13 cellular contexts compared by ENCODE assay signal in the genomic region with DNA sequence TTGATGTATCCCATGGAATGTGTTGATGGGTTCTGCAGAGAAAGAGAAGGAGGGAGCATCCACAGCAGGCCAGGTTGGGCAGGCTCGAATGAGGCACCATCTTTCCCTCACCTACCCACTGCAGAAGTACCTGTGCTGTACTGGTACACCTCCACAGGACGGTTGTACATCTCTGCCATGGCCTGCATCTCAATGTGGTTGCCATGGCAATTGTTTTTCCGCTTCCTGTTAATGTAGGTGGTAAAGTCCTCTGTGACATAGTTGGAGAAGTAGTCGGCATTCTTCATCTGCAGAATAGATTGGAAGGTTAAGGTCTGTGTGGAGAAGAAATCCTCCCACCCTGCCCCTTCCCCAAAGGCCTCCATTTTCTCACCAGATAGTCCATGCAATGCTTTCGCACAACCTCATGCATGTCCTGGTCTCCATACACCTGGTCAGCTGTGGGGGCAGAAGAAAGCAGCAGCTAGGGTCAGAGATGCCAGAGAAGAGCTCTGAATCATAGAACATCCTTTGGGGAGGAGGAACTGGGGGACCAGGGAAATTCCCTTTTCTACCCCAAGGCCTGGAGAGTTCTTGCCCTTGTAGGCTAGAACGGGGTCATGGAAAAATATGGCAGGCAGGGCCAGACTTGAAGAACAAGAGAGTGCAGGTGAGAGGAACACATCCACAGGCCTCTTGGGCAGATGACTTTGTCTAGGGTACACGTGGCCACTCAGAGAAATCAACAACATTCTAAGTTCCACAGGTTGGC. TPM values are rescaled to one million over a fixed set of nuclear protein-coding genes. Genes with fewer than 3 reads are reported as not detected.
DNase-seq lines count a peak whose midpoint lies in the region; ATAC-seq, FAIRE-seq and TF ChIP-seq lines count a peak whose summit lies in the region.
"Had no signal": no experiment of that assay in that cellular context is flagged by ENCODE, and none has a peak within 500 bp of the region (broad histone marks: within the 10 kb centered on the region; RNA-seq: fewer than 3 reads in every experiment).

No MANE protein-coding gene starts in this region.

- H3K9me3 Mint-ChIP-seq in activated CD4-positive, alpha-beta memory T cell treated with anti-CD3 and anti-CD28 coated beads, Interleukin-2, amount 10 ng/mL, durations not matched to agents 7 days and 5 days: no peaks in the 10 kb centered on the region
- H3K9me3 Mint-ChIP-seq in memory B cell: no peaks in the 10 kb centered on the region

- POLR2A ChIA-PET in activated CD4-positive, alpha-beta memory T cell treated with anti-CD3 and anti-CD28 coated beads, Interleukin-2, amount 10 ng/mL, durations not matched to agents 7 days and 5 days (lab: Charles Lee): interaction anchor here (0.9 to 2.7 kb wide), 3 partner anchors 9 to 15 kb away, joined by 3 to 9 read pairs (median 4); no protein-coding TSS in a partner anchor

- ATAC-seq in memory B cell (ENCODE audit: low read depth) (no peak), HG03354 (IDR thresholded peaks at IDR 0.05; ENCODE audit: poor library complexity, severe bottlenecking, unreplicated experiment) (no peak), HG02571 (IDR thresholded peaks at IDR 0.05; ENCODE audit: unreplicated experiment) (no peak)
- ATAC-seq: heart right ventricle had no signal

- H3K4me1 Mint-ChIP-seq in activated CD4-positive, alpha-beta memory T cell treated with anti-CD3 and anti-CD28 coated beads, Interleukin-2, amount 10 ng/mL, durations not matched to agents 7 days and 5 days: peaks cover 70% of the 10 kb centered on the region
- H3K4me1 Mint-ChIP-seq in memory B cell: peaks cover 41% of the 10 kb centered on the region
- H3K4me1 Mint-ChIP-seq: mesothelial cell of epicardium had no signal

- FAIRE-seq in GM12892 (lab: Jason Lieb, UNC): peak; percentile 42

- no peaks in the 10 kb centered on the region for H3K27me3 Mint-ChIP-seq in activated CD4-positive, alpha-beta memory T cell treated with anti-CD3 and anti-CD28 coated beads, Interleukin-2, amount 10 ng/mL, durations not matched to agents 7 days and 5 days
- no peaks in the 10 kb centered on the region for H3K27me3 Mint-ChIP-seq in memory B cell

- peak overlapping the region; percentile 74 for H3K27ac Mint-ChIP-seq in activated CD4-positive, alpha-beta memory T cell treated with anti-CD3 and anti-CD28 coated beads, Interleukin-2, amount 10 ng/mL, durations not matched to agents 7 days and 5 days
- peak overlapping the region; percentile 99 for H3K27ac Mint-ChIP-seq in memory B cell
- H3K27ac Mint-ChIP-seq: mesothelial cell of epicardium had no signal

- DNase-seq in CD1c-positive myeloid dendritic cell (ENCODE audit: extremely low spot score) (peak; percentile 28), GM12892 (ENCODE audit: insufficient read length) (no peak), memory B cell (ENCODE audit: low spot score in 2 of 2) (no peak), NCI-H446 (lab: John Stamatoyannopoulos, UW) (no peak), GM13976 (ENCODE audit: low spot score) (no peak)
- DNase-seq in activated CD4-positive, alpha-beta memory T cell treated with anti-CD3 and anti-CD28 coated beads, Interleukin-2, amount 10 ng/mL, durations not matched to agents 7 days and 5 days: peak; percentile 41
- DNase-seq: esophagus squamous epithelium, heart right ventricle, kidney glomerular epithelial cell, NCI-H1092 treated with DMSO at 0.1 percent for 48 hours had no signal

- in situ Hi-C loops in GM13976 (cut with MboI; ENCODE audit: low sequenced_read_pairs, unreplicated experiment): no loop called here

- peaks cover 52% of the 10 kb centered on the region for H3K36me3 Mint-ChIP-seq in activated CD4-positive, alpha-beta memory T cell treated with anti-CD3 and anti-CD28 coated beads, Interleukin-2, amount 10 ng/mL, durations not matched to agents 7 days and 5 days (ENCODE audit: low read depth)
- H3K36me3 Mint-ChIP-seq in memory B cell: peaks cover 12% of the 10 kb centered on the region

- CTCF ChIA-PET in activated CD4-positive, alpha-beta memory T cell treated with anti-CD3 and anti-CD28 coated beads, Interleukin-2, amount 10 ng/mL, durations not matched to agents 7 days and 5 days (lab: Charles Lee): interaction anchor here (1.0 kb wide), 1 partner anchor 12 kb away, joined by 3 read pairs; no protein-coding TSS in a partner anchor

- no peak for TF ChIP-seq CTCF in GM13976 (IDR thresholded peaks at IDR 0.05; ENCODE audit: borderline replicate concordance, control extremely low read depth, extremely low read depth, insufficient read depth, missing control alignments)

- H3K4me3 Mint-ChIP-seq in activated CD4-positive, alpha-beta memory T cell treated with anti-CD3 and anti-CD28 coated beads, Interleukin-2, amount 10 ng/mL, durations not matched to agents 7 days and 5 days: peak overlapping the region; percentile 43
- H3K4me3 Mint-ChIP-seq in memory B cell: peak overlapping the region; percentile 46
- H3K4me3 Mint-ChIP-seq: mesothelial cell of epicardium had no signal

- no peak for TF ChIP-seq POLR2A in GM12892 (IDR thresholded peaks at IDR 0.05; ENCODE audit: low read depth, low read length)

RNA-seq across cellular contexts. Expression of a gene that starts 15.9 kb away (rescaled TPM):
- 175 TPM for polyA plus RNA-seq in GM12892 (2012; ENCODE audit: missing spikeins)
- total RNA-seq in activated CD4-positive, alpha-beta memory T cell treated with anti-CD3 and anti-CD28 coated beads, Interleukin-2, amount 10 ng/mL, durations not matched to agents 7 days and 5 days: 100 to 1,000 TPM; 354 to 359 TPM

RNA-seq across cellular contexts. Expression of a gene that starts 22.7 kb away (rescaled TPM):
- polyA plus RNA-seq in GM12892 (2012; ENCODE audit: missing spikeins): 34.2 TPM
- total RNA-seq in activated CD4-positive, alpha-beta memory T cell treated with anti-CD3 and anti-CD28 coated beads, Interleukin-2, amount 10 ng/mL, durations not matched to agents 7 days and 5 days: 10 to 100 TPM; 63.2 to 63.7 TPM

RNA-seq across cellular contexts. Expression of a gene that starts 23.3 kb away (rescaled TPM):
- 8.3 TPM for polyA plus RNA-seq in GM12892 (2012; ENCODE audit: missing spikeins)
- 10 to 100 TPM; 17.9 to 18.3 TPM for total RNA-seq in activated CD4-positive, alpha-beta memory T cell treated with anti-CD3 and anti-CD28 coated beads, Interleukin-2, amount 10 ng/mL, durations not matched to agents 7 days and 5 days

RNA-seq across cellular contexts. Expression of a gene that starts 36.9 kb away (rescaled TPM):
- polyA plus RNA-seq in GM12892 (2012; ENCODE audit: missing spikeins): 0.68 TPM
- 1 to 10 TPM; 4.9 TPM for total RNA-seq in activated CD4-positive, alpha-beta memory T cell treated with anti-CD3 and anti-CD28 coated beads, Interleukin-2, amount 10 ng/mL, durations not matched to agents 7 days and 5 days

RNA-seq across cellular contexts. Expression of a gene that starts 37.0 kb away (rescaled TPM):
- 67.7 TPM for polyA plus RNA-seq in GM12892 (2012; ENCODE audit: missing spikeins)
- 10 to 100 TPM; 78.5 to 79.6 TPM for total RNA-seq in activated CD4-positive, alpha-beta memory T cell treated with anti-CD3 and anti-CD28 coated beads, Interleukin-2, amount 10 ng/mL, durations not matched to agents 7 days and 5 days

Comparison
In these comparisons a context has a peak if more than half of its experiments do, and no peak if none do; other contexts are left out.
1. DNase-seq: peak in CD1c-positive myeloid dendritic cell (single experiment) and activated CD4-positive, alpha-beta memory T cell treated with anti-CD3 and anti-CD28 coated beads, Interleukin-2, amount 10 ng/mL, durations not matched to agents 7 days and 5 days (single experiment); none in GM12892 (single experiment), memory B cell (0 of 2), NCI-H446 (0 of 2) and GM13976 (single experiment).